ENCODE assay signal across 8 cellular contexts in genomic region chr12:15629108-15629507, GRCh38.
DNase-seq lines count a peak whose midpoint lies in the region; ATAC-seq and TF ChIP-seq lines count a peak whose summit lies in the region.

No MANE protein-coding gene starts in this region.

- H3K27ac ChIP-seq in liver (ENCODE audit: low read depth in 1 of 2, low read length in 2 of 2) (peak overlapping the region in 1 of 2 donors; percentile 37), vagina (peak overlapping the region; percentile 66)

- H3K36me3 ChIP-seq in liver (ENCODE audit: control insufficient read depth in 4 of 4, insufficient read depth in 3 of 4, low read depth in 1 of 4, low read length in 3 of 4): peaks cover 0 to 8% (median 2%) of the 10 kb centered on the region in 4 donors
- H3K36me3 ChIP-seq in vagina: peaks cover 0 to 5% of the 10 kb centered on the region in 2 donors

- peak; percentile 49 for ATAC-seq in HG03159 (IDR thresholded peaks at IDR 0.05; ENCODE audit: unreplicated experiment)

- H3K27me3 ChIP-seq in liver (ENCODE audit: control insufficient read depth in 4 of 4, insufficient read depth in 4 of 4, low read length in 3 of 4) (no peaks in the 10 kb centered on the region), vagina (no peaks in the 10 kb centered on the region)

- peak overlapping the region; percentile 97 for H3K27ac Mint-ChIP-seq in MCF 10A (ENCODE audit: low read depth, unreplicated experiment)

- no peaks in the 10 kb centered on the region for H3K9me3 Mint-ChIP-seq in MCF 10A (ENCODE audit: unreplicated experiment)

- TF ChIP-seq RAD21 in liver (IDR thresholded peaks at IDR 0.05): peak; percentile 48 to 49

- H3K4me1 ChIP-seq in liver (ENCODE audit: control insufficient read depth in 4 of 4, insufficient read depth in 4 of 4, low read length in 3 of 4): peaks cover 0 to 6% (median 0%) of the 10 kb centered on the region in 4 donors
- peaks cover 35% of the 10 kb centered on the region for H3K4me1 ChIP-seq in vagina

- BruUV-seq in MCF 10A (replicated peaks; lab: Mats Ljungman, UMichigan): no TSS peak

- H3K4me3 ChIP-seq in liver (ENCODE audit: low read depth in 1 of 3, low read length in 3 of 3) (no peak overlapping the region), vagina (no peak overlapping the region)

- peaks cover 43% of the 10 kb centered on the region for H3K36me3 Mint-ChIP-seq in MCF 10A (ENCODE audit: insufficient read depth, unreplicated experiment)

- TF ChIP-seq POLR2A in vagina (IDR thresholded peaks at IDR 0.05): no peak

- 12% methylated on average over 5 of the region's 5 CpGs for WGBS in liver

- H3K4me1 Mint-ChIP-seq in MCF 10A (ENCODE audit: insufficient read depth, unreplicated experiment): peaks cover 48% of the 10 kb centered on the region

- CTCF ChIA-PET in MCF 10A (lab: Yijun Ruan, JAX): interaction anchor here (0.9 to 1.1 kb wide), 3 partner anchors 11 to 269 kb away, joined by 3 to 4 read pairs (median 3); no protein-coding TSS in a partner anchor

- TF ChIP-seq CTCF in MCF 10A (IDR thresholded peaks at IDR 0.05; ENCODE audit: unreplicated experiment): no peak
- no peak for TF ChIP-seq CTCF in liver (IDR thresholded peaks at IDR 0.05; ENCODE audit: low read depth, low read length, missing input control)
- TF ChIP-seq CTCF in vagina (IDR thresholded peaks at IDR 0.05): no peak

- peak; percentile 83 for DNase-seq in COLO829 (ENCODE audit: low spot score)
- DNase-seq in MCF 10A (ENCODE audit: unreplicated experiment): peak; percentile 87
- peak in 1 of 2 donors; percentile 96 for DNase-seq in vagina (ENCODE audit: extremely low spot score in 2 of 2)
- no peak for DNase-seq in NCI-H2227 treated with DMSO at 0.1 percent for 48 hours (lab: John Stamatoyannopoulos, UW)
- DNase-seq in activated T-cell treated with anti-CD3 and anti-CD28 coated beads for 4 hours: no peak
- DNase-seq in NCI-H128 (lab: John Stamatoyannopoulos, UW; ENCODE audit: unreplicated experiment): no peak

- peak overlapping the region; percentile 48 for H3K4me3 Mint-ChIP-seq in MCF 10A (ENCODE audit: unreplicated experiment)

- H3K27me3 Mint-ChIP-seq in MCF 10A (ENCODE audit: insufficient read depth, unreplicated experiment): no peaks in the 10 kb centered on the region

- H3K9me3 ChIP-seq in liver (ENCODE audit: control insufficient read depth in 4 of 4, low read length in 3 of 4): no peaks in the 10 kb centered on the region
- H3K9me3 ChIP-seq in vagina: no peaks in the 10 kb centered on the region

- intact Hi-C loops in MCF 10A (cut with micrococcal nuclease) (loop anchor here (2.0 kb wide), 1 partner anchor 28 kb away; no protein-coding TSS in a partner anchor), vagina (cut with DNase I) (no loop called here)

- POLR2A ChIA-PET in MCF 10A (lab: Yijun Ruan, JAX): interaction anchor here (0.6 to 2.8 kb wide), 7 partner anchors 19 to 253 kb away, joined by 3 to 12 read pairs (median 3); partner anchors contain the start of genes EPS8 and STRAP

- no peak overlapping the region for H3K9ac ChIP-seq in liver (ENCODE audit: low read depth in 1 of 2, low read length in 2 of 2)

TF ChIP-seq in liver, 16 proteins besides CTCF, POLR2A, EP300 and RAD21:
- TF ChIP-seq RXRA (IDR thresholded peaks at IDR 0.05) (peak; percentile 94 to 97), TAF1 (conservative IDR thresholded peaks at IDR 0.05) (no peak), NR2F2 (IDR thresholded peaks at IDR 0.05) (peak; percentile 100), ATF3 (IDR thresholded peaks at IDR 0.05) (peak; percentile 74), HNF4A (conservative IDR thresholded peaks at IDR 0.05) (peak; percentile 83 to 86), HNF4G (IDR thresholded peaks at IDR 0.05) (peak; percentile 69), FOXA1 (IDR thresholded peaks at IDR 0.05) (no peak), JUND (IDR thresholded peaks at IDR 0.05) (peak; percentile 78 to 94), ZBTB33 (IDR thresholded peaks at IDR 0.05) (peak; percentile 37), SP1 (IDR thresholded peaks at IDR 0.05) (peak; percentile 96), YY1 (IDR thresholded peaks at IDR 0.05) (peak; percentile 57)

Comparison
In these comparisons a context has a peak if more than half of its experiments do, and no peak if none do; other contexts are left out.
1. DNase-seq: peak in COLO829 (single experiment) and MCF 10A (single experiment); none in NCI-H2227 treated with DMSO at 0.1 percent for 48 hours (single experiment), activated T-cell treated with anti-CD3 and anti-CD28 coated beads for 4 hours (single experiment) and NCI-H128 (single experiment).